In the genomic region with DNA sequence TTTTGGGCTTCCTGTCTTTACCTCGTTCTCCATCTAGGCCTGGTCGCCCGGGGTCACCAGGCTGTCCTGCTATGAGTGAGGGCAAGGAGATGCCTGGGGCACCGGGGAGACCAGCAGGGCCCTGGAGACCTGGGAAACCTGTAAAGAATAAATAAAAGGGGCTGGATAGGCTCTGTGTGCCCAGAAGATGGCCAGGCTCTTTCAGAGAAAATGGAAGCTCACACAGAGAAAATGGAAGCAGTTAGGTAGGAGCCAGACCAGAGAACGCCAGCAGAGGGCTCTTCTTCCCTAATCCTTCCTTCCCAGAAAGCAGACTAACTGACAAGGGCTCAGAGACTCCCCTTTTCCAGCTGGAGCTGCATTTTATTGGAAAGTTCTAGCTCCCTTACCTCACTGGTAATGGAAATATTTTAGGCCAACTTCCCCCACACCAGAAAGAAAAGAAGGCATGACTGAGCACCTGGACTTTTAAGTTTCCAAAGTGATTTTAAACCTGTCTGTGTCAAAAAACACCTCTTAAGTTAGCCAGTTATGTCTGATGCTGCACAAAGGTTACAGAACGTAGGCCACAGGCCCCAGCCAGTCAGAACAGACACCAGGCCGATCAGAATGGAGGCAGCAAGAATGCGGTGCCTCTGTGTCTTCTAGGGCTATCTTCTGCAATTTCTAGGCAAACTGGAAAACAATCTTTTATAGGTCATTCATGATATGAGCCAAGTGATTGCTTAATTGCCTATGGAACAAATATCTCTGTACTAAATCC, we compare ENCODE assay signal across 8 cellular contexts.
DNase-seq lines count a peak whose midpoint lies in the region; ATAC-seq, FAIRE-seq and TF ChIP-seq lines count a peak whose summit lies in the region.

No MANE protein-coding gene starts in this region.

- in situ Hi-C loops in GM12878 (cut with MboI), result no loop called here

- H3K4me3 ChIP-seq in MM.1S (ENCODE audit: low read length), result no peak overlapping the region
- H3K4me3 ChIP-seq in GM12878, result no peak overlapping the region
- H3K4me3 ChIP-seq in mucosa of descending colon, result no peak overlapping the region
- H3K4me3 ChIP-seq in coronary artery, result no peak overlapping the region

- no peaks in the 10 kb centered on the region for H3K79me2 ChIP-seq in MM.1S (ENCODE audit: low read length)
- H3K79me2 ChIP-seq in GM12878 (ENCODE audit: control insufficient read depth, insufficient read depth, low read length), result no peaks in the 10 kb centered on the region

- DNase-seq in GM04504 (ENCODE audit: low read depth) (peak; percentile 6), MM.1S (no peak), GM12878 (ENCODE audit: low read depth, low spot score) (no peak), mucosa of descending colon (peak in 1 of 3 donors; percentile 23), coronary artery (ENCODE audit: low spot score) (no peak), NCI-H345 treated with DMSO at 0.1 percent for 48 hours (lab: John Stamatoyannopoulos, UW; ENCODE audit: unreplicated experiment) (no peak)

- CTCF ChIA-PET in GM12878 (lab: Yijun Ruan, JAX), result no interaction called here

- no peaks in the 10 kb centered on the region for H3K27me3 ChIP-seq in MM.1S (replicated peaks; ENCODE audit: insufficient read depth, low read length)
- no peaks in the 10 kb centered on the region; a peak in 1 of 4 replicates for H3K27me3 ChIP-seq in GM12878 (replicated peaks in 1 of 2; ENCODE audit: control insufficient read depth in 2 of 2, insufficient read depth in 2 of 2, low read length in 1 of 2)

- H3K27ac ChIP-seq in MM.1S (ENCODE audit: low read length) (no peak overlapping the region), GM12878 (ENCODE audit: control insufficient read depth, insufficient read depth) (no peak overlapping the region), coronary artery (no peak overlapping the region)

- BruUV-seq in GM12878 (replicated peaks; lab: Mats Ljungman, UMichigan), result no TSS peak

- RAD21 ChIA-PET in GM12878 (lab: Charles Lee; ENCODE audit: unreplicated experiment), result no interaction called here

- no peaks in the 10 kb centered on the region for H3K36me3 ChIP-seq in MM.1S (replicated peaks; ENCODE audit: insufficient read depth, low read length)
- H3K36me3 ChIP-seq in GM12878 (ENCODE audit: control insufficient read depth in 2 of 2, insufficient read depth in 2 of 2, low read length in 1 of 2), result no peaks in the 10 kb centered on the region
- no peaks in the 10 kb centered on the region for H3K36me3 ChIP-seq in mucosa of descending colon (ENCODE audit: low read depth)

- no peak for TF ChIP-seq EP300 in GM12878 (IDR thresholded peaks at IDR 0.05; ENCODE audit: borderline replicate concordance in 1 of 2, control insufficient read depth in 1 of 2, low read depth in 2 of 2, low read length in 2 of 2)

- ATAC-seq in GM12878 (peak; percentile 46), mucosa of descending colon (peak; percentile 49), GM19397 (IDR thresholded peaks at IDR 0.05; ENCODE audit: unreplicated experiment) (no peak), GM19324 (IDR thresholded peaks at IDR 0.05; ENCODE audit: low FRiP score, unreplicated experiment) (no peak)

- SMC1A ChIA-PET in GM12878 (lab: Charles Lee; ENCODE audit: uncharacterized antibody, unreplicated experiment), result no interaction called here

- TF ChIP-seq CTCF in MM.1S (IDR thresholded peaks at IDR 0.05; ENCODE audit: low read length) (peak; percentile 27), GM12878 (IDR thresholded peaks at IDR 0.05 in 2 of 3, conservative IDR thresholded peaks at IDR 0.05 in 1 of 3; ENCODE audit: control insufficient read depth in 2 of 3, extremely low read depth in 1 of 3, insufficient read depth in 1 of 3, low read depth in 3 of 3, low read length in 3 of 3) (peak; percentile 9 to 20 (median 12); a peak in 2 of 6 replicates), mucosa of descending colon (IDR thresholded peaks at IDR 0.05) (no peak), coronary artery (IDR thresholded peaks at IDR 0.05) (no peak)

- WGBS in GM12878 (ENCODE audit: insufficient coverage, insufficient replicate concordance, low lambda C conversion rate, missing lambda C conversion rate), result 42% methylated on average over 8 of the region's 8 CpGs

- no peaks in the 10 kb centered on the region for H3K9me2 ChIP-seq in MM.1S (replicated peaks; ENCODE audit: insufficient read depth, low read length)

- H3K4me1 ChIP-seq in MM.1S (ENCODE audit: low read length) (no peaks in the 10 kb centered on the region), GM12878 (ENCODE audit: control insufficient read depth, insufficient read depth, low read length) (no peaks in the 10 kb centered on the region), mucosa of descending colon (ENCODE audit: low read depth) (no peaks in the 10 kb centered on the region)

- FAIRE-seq in GM12878 (lab: Jason Lieb, UNC), result no peak

- POLR2A ChIA-PET in GM12878 (lab: Charles Lee), result no interaction called here

- intact Hi-C loops in GM12878 (cut with micrococcal nuclease; ENCODE audit: unreplicated experiment), result no loop called here
- intact Hi-C loops in mucosa of descending colon (cut with DNase I, micrococcal nuclease), result no loop called here

- H3K9me3 ChIP-seq in MM.1S (replicated peaks; ENCODE audit: insufficient read depth, low read length), result no peaks in the 10 kb centered on the region
- no peaks in the 10 kb centered on the region for H3K9me3 ChIP-seq in GM12878 (replicated peaks; ENCODE audit: control insufficient read depth, insufficient read depth, low read length)
- no peaks in the 10 kb centered on the region for H3K9me3 ChIP-seq in mucosa of descending colon

- no peak for TF ChIP-seq POLR2A in GM12878 (IDR thresholded peaks at IDR 0.05; ENCODE audit: low read depth, low read length)

- H4K20me1 ChIP-seq in MM.1S (ENCODE audit: insufficient read depth, low read length), result no peaks in the 10 kb centered on the region
- no peaks in the 10 kb centered on the region for H4K20me1 ChIP-seq in GM12878 (ENCODE audit: control insufficient read depth, insufficient read depth)

- H2AFZ ChIP-seq in MM.1S (ENCODE audit: low read length) (peak overlapping the region; percentile 67), GM12878 (ENCODE audit: control insufficient read depth, low read depth, low read length) (peak overlapping the region; percentile 4)

- no peak overlapping the region for H3K9ac ChIP-seq in MM.1S (ENCODE audit: low read length)
- no peak overlapping the region for H3K9ac ChIP-seq in GM12878 (ENCODE audit: control insufficient read depth, insufficient read depth, low read length)

- H3F3A ChIP-seq in MM.1S (ENCODE audit: insufficient read depth, low read length), result no peaks in the 10 kb centered on the region

- TF ChIP-seq RAD21 in GM12878 (IDR thresholded peaks at IDR 0.05; ENCODE audit: insufficient read depth, low read depth, low read length), result no peak

- 0 out of 2 replicates have a peak overlapping the region, but pooled peaks have one; percentile 18 for H3K4me2 ChIP-seq in MM.1S (ENCODE audit: low read depth, low read length)
- no peak overlapping the region for H3K4me2 ChIP-seq in GM12878 (ENCODE audit: control insufficient read depth, insufficient read depth)

TF ChIP-seq in GM12878, 131 proteins besides CTCF, POLR2A, EP300 and RAD21:
- TF ChIP-seq YY1 (IDR thresholded peaks at IDR 0.05; ENCODE audit: low read depth, low read length), result peak; percentile 87
- TF ChIP-seq BACH1 (IDR thresholded peaks at IDR 0.05; ENCODE audit: borderline replicate concordance), result no peak

Comparison
In these comparisons a context has a peak if more than half of its experiments do, and no peak if none do; other contexts are left out.
1. CTCF ChIP-seq: peak in MM.1S (single experiment) and GM12878 (3 of 3); none in mucosa of descending colon (single experiment) and coronary artery (single experiment).
2. ATAC-seq: peak in GM12878 (single experiment) and mucosa of descending colon (single experiment); none in GM19397 (single experiment) and GM19324 (single experiment).